9 cellular contexts compared by ENCODE assay signal in the genomic region with DNA sequence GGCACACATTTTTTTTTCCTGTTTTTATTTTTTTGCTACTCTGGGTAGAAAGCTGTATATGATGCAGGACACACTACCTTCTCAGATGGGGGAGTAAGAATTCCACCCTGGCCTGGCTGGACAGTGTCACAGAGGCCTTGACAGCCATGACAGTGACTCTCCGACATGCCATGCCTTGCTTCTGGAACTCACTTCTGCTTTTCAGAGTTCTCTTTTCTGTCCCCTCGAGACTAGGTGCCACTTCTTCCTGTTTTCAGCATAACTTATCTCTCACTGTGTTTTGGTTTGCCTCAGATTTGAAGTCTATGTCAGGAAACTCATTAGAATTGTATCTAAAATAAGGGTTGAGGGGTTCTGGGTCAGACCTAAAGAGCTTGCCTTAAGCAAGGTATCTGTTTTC.
DNase-seq lines count a peak whose midpoint lies in the region; ATAC-seq and TF ChIP-seq lines count a peak whose summit lies in the region.
"Had no signal": no experiment of that assay in that cellular context is flagged by ENCODE, and none has a peak within 500 bp of the region (broad histone marks: within the 10 kb centered on the region; RNA-seq: fewer than 3 reads in every experiment).

No MANE protein-coding gene starts in this region.

- peaks cover 4% of the 10 kb centered on the region for H3K27me3 ChIP-seq in lower lobe of right lung (ENCODE audit: low read depth)

- no peaks in the 10 kb centered on the region for H3K36me3 Mint-ChIP-seq in activated CD4-positive, alpha-beta T cell treated with anti-CD3 and anti-CD28 coated beads, Interleukin-2, amount 10 ng/mL, durations not matched to agents 7 days and 5 days (ENCODE audit: low read depth)

- H3K27ac ChIP-seq in lower lobe of right lung: no peak overlapping the region

- no peak overlapping the region for H3K4me3 Mint-ChIP-seq in activated CD4-positive, alpha-beta T cell treated with anti-CD3 and anti-CD28 coated beads, Interleukin-2, amount 10 ng/mL, durations not matched to agents 7 days and 5 days

- H3K27me3 Mint-ChIP-seq in activated CD4-positive, alpha-beta T cell treated with anti-CD3 and anti-CD28 coated beads, Interleukin-2, amount 10 ng/mL, durations not matched to agents 7 days and 5 days: no peaks in the 10 kb centered on the region

- no peaks in the 10 kb centered on the region for H3K36me3 ChIP-seq in lower lobe of right lung

- H3K4me3 ChIP-seq in lower lobe of right lung: no peak overlapping the region

- in situ Hi-C loops in GM13976 (cut with MboI; ENCODE audit: low sequenced_read_pairs, unreplicated experiment): no loop called here

- POLR2A ChIA-PET in activated CD4-positive, alpha-beta T cell treated with anti-CD3 and anti-CD28 coated beads, Interleukin-2, amount 10 ng/mL, durations not matched to agents 7 days and 5 days (lab: Charles Lee): no interaction called here

- H3K9me3 Mint-ChIP-seq in activated CD4-positive, alpha-beta T cell treated with anti-CD3 and anti-CD28 coated beads, Interleukin-2, amount 10 ng/mL, durations not matched to agents 7 days and 5 days: peaks cover 3% of the 10 kb centered on the region

- peaks cover 12% of the 10 kb centered on the region for H3K9me3 ChIP-seq in lower lobe of right lung

- TF ChIP-seq CTCF in lower lobe of right lung (IDR thresholded peaks at IDR 0.05) (no peak), GM13976 (IDR thresholded peaks at IDR 0.05; ENCODE audit: borderline replicate concordance, control extremely low read depth, extremely low read depth, insufficient read depth, missing control alignments) (no peak)

- no peak overlapping the region for H3K27ac Mint-ChIP-seq in activated CD4-positive, alpha-beta T cell treated with anti-CD3 and anti-CD28 coated beads, Interleukin-2, amount 10 ng/mL, durations not matched to agents 7 days and 5 days

- DNase-seq in KG1 (lab: John Stamatoyannopoulos, UW): peak; percentile 15
- no peak for DNase-seq in lower lobe of right lung
- no peak for DNase-seq in GM13976 (ENCODE audit: low spot score)
- no peak for DNase-seq in activated CD4-positive, alpha-beta T cell treated with anti-CD3 and anti-CD28 coated beads, Interleukin-2, amount 10 ng/mL, durations not matched to agents 7 days and 5 days
- DNase-seq in stimulated activated CD4-positive, alpha-beta T cell treated with anti-CD3 and anti-CD28 coated beads, Interleukin-2, amount 100 ng/mL, for 48 hours: no peak
- DNase-seq in left colon: no peak
- DNase-seq: DMS53 had no signal

- intact Hi-C loops in lower lobe of right lung (cut with DNase I): no loop called here
- intact Hi-C loops in left colon (cut with DNase I, micrococcal nuclease): no loop called here

- peaks cover 9% of the 10 kb centered on the region for H3K4me1 Mint-ChIP-seq in activated CD4-positive, alpha-beta T cell treated with anti-CD3 and anti-CD28 coated beads, Interleukin-2, amount 10 ng/mL, durations not matched to agents 7 days and 5 days

- no peaks in the 10 kb centered on the region for H3K4me1 ChIP-seq in lower lobe of right lung

- CTCF ChIA-PET in activated CD4-positive, alpha-beta T cell treated with anti-CD3 and anti-CD28 coated beads, Interleukin-2, amount 10 ng/mL, durations not matched to agents 7 days and 5 days (lab: Charles Lee): interaction anchor here (0.7 to 1.0 kb wide), 2 partner anchors 16 to 454 kb away, joined by 3 read pairs; no protein-coding TSS in a partner anchor

- ATAC-seq in GM18517 (IDR thresholded peaks at IDR 0.05; ENCODE audit: unreplicated experiment): peak; percentile 85
- ATAC-seq in GM21786 (IDR thresholded peaks at IDR 0.05; ENCODE audit: unreplicated experiment): peak; percentile 89
- ATAC-seq in lower lobe of right lung: peak; percentile 39 to 53
- no peak for ATAC-seq in left colon
